8 cellular contexts compared by ENCODE assay signal in the genomic region with DNA sequence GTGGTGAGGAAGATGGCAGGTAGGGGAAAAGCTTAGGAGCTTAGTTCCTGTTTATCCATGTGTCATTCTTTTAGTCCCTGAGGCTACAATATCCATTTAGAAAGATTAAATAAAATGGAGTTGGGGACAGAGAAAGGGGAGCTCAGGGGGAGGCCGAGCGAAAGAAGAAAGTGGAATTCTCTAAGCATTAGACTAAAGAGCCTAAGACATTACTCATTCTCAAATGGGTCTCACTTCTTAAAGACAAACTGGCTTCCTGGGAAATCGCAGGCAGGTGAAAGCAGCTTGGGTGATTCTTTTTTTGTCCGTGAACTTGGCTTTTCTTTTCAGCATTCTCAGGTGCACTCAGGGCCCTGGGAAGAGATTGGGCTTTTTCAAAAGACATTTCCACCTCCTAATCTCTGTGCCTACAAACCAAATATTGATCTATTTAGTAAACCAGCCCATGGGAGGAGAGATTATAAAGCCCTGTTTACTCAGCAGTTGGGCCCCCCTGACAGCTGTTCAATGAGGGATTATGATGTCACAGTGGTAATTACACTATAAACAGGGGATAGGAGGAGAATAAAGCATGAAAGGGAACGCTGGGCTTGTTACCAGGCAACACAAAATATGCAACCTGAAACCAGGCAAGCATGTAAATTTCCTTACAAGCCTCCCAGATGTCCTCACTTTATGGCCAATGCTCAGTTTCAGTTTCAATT.
DNase-seq lines count a peak whose midpoint lies in the region; ATAC-seq lines count a peak whose summit lies in the region.

No MANE protein-coding gene starts in this region.

- H3K4me3 Mint-ChIP-seq in naive B cell = no peak overlapping the region

- peak; percentile 10 to 28 for ATAC-seq in naive B cell (ENCODE audit: low read depth in 2 of 2)
- ATAC-seq in HG02763 (IDR thresholded peaks at IDR 0.05; ENCODE audit: unreplicated experiment) = no peak

- H3K36me3 ChIP-seq in HAP-1 (replicated peaks) = no peaks in the 10 kb centered on the region
- no peaks in the 10 kb centered on the region for H3K36me3 ChIP-seq in endocrine pancreas (ENCODE audit: control insufficient read depth, insufficient read depth, low read length)

- H3K4me1 ChIP-seq in HAP-1 (peaks cover 16% of the 10 kb centered on the region), endocrine pancreas (ENCODE audit: control insufficient read depth, insufficient read depth, low read length) (peaks cover 12% of the 10 kb centered on the region)

- no peak overlapping the region for H3K9ac ChIP-seq in endocrine pancreas (ENCODE audit: control insufficient read depth, insufficient read depth, low read length)

- peaks cover 5 to 8% (median 7%) of the 10 kb centered on the region in 3 donors for H3K4me1 Mint-ChIP-seq in naive B cell

- H3K27ac Mint-ChIP-seq in naive B cell = peak overlapping the region in 3 of 6 donors; percentile 2 to 45 (median 36)

- in situ Hi-C loops in HAP-1 (cut with MboI; ENCODE audit: low sequenced_read_pairs) = loop anchor here (10.0 kb wide), 1 partner anchor 797 kb away; no protein-coding TSS in a partner anchor

- no peaks in the 10 kb centered on the region for H3K9me3 Mint-ChIP-seq in naive B cell

- H3K4me3 ChIP-seq in HAP-1 (peak overlapping the region; percentile 22), endocrine pancreas (ENCODE audit: control insufficient read depth, insufficient read depth, low read length) (peak overlapping the region; percentile 74)

- H3K27me3 ChIP-seq in HAP-1 (ENCODE audit: low read depth) (no peaks in the 10 kb centered on the region), endocrine pancreas (ENCODE audit: control insufficient read depth, insufficient read depth, low read length) (no peaks in the 10 kb centered on the region)

- no peaks in the 10 kb centered on the region for H3K36me3 Mint-ChIP-seq in naive B cell

- peak; percentile 77 for DNase-seq in AG08396 (ENCODE audit: low spot score)
- peak; percentile 77 to 97 for DNase-seq in HAP-1 (ENCODE audit: low spot score in 2 of 2)
- DNase-seq in NCI-H526 treated with DMSO at 0.1 percent for 48 hours (lab: John Stamatoyannopoulos, UW) = peak; percentile 90
- no peak for DNase-seq in naive B cell
- no peak for DNase-seq in activated T-cell treated with anti-CD3 and anti-CD28 coated beads for 4 hours
- DNase-seq in stimulated activated CD4-positive, alpha-beta T cell treated with anti-CD3 and anti-CD28 coated beads, Interleukin-12 subunit alpha, Interleukin-12 subunit beta, amount 100 ng/mL, for 4 hours = no peak

- H3K9me3 ChIP-seq in HAP-1 = no peaks in the 10 kb centered on the region
- H3K9me3 ChIP-seq in endocrine pancreas (ENCODE audit: control insufficient read depth, low read length) = no peaks in the 10 kb centered on the region

- peaks cover 6 to 17% (median 13%) of the 10 kb centered on the region in 3 donors for H3K27me3 Mint-ChIP-seq in naive B cell

Comparison
In these comparisons a context has a peak if more than half of its experiments do, and no peak if none do; other contexts are left out.
1. DNase-seq: peak in AG08396 (single experiment), HAP-1 (2 of 2) and NCI-H526 treated with DMSO at 0.1 percent for 48 hours (single experiment); none in naive B cell (single experiment), activated T-cell treated with anti-CD3 and anti-CD28 coated beads for 4 hours (single experiment) and stimulated activated CD4-positive, alpha-beta T cell treated with anti-CD3 and anti-CD28 coated beads, Interleukin-12 subunit alpha, Interleukin-12 subunit beta, amount 100 ng/mL, for 4 hours (single experiment).